Comparison of ENCODE assay signal across 1 cellular context in the genomic region with DNA sequence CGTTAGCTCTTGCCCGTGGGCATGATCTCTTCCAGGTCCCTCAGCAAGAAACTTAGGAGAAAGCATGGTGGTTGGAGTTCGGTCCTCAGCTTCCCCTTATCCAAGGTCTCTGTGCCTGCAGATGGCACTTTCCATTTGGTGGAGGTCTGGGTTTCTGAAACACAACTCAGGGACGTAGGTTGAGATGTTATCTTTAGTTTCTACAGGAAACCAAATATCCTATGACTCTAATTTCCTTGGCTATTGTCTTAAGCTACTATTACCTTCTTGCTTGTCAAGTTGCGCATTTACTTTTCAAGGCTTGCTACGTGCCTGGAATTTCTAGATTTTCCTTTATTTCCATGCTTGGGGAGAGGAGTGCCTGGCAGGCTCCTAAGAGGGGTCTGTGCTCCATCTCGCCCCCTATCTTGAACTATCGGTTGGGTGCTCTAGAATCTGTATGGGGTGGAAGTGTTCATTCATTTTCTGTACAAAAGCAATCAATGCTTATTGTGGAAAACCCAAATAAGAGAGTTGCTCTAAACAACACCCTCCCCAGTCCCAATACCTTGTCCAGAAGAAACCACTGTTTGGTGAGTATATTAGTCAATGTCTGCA.
TF ChIP-seq lines count a peak whose summit lies in the region.

No MANE protein-coding gene starts in this region.

TF ChIP-seq in WTC11, 78 proteins besides CTCF, POLR2A, EP300 and RAD21:
- TF ChIP-seq EMX1 (CRISPR knock-in tag; IDR thresholded peaks at IDR 0.05) (no peak), RELA (CRISPR knock-in tag; IDR thresholded peaks at IDR 0.05; ENCODE audit: borderline replicate concordance) (no peak), ZNF416 (CRISPR knock-in tag; IDR thresholded peaks at IDR 0.05) (no peak), TEAD4 (CRISPR knock-in tag; IDR thresholded peaks at IDR 0.05) (no peak), NFATC4 (CRISPR knock-in tag; IDR thresholded peaks at IDR 0.05) (no peak), HMGA2 (CRISPR knock-in tag; IDR thresholded peaks at IDR 0.05) (no peak), MYBL2 (CRISPR knock-in tag; IDR thresholded peaks at IDR 0.05) (no peak), FOXP1 (CRISPR knock-in tag; IDR thresholded peaks at IDR 0.05; ENCODE audit: borderline replicate concordance) (no peak), SMAD3 (CRISPR knock-in tag; IDR thresholded peaks at IDR 0.05; ENCODE audit: borderline replicate concordance) (no peak), CBFB (CRISPR knock-in tag; IDR thresholded peaks at IDR 0.05; ENCODE audit: low read depth) (no peak)
- TF ChIP-seq, protein P1, sequence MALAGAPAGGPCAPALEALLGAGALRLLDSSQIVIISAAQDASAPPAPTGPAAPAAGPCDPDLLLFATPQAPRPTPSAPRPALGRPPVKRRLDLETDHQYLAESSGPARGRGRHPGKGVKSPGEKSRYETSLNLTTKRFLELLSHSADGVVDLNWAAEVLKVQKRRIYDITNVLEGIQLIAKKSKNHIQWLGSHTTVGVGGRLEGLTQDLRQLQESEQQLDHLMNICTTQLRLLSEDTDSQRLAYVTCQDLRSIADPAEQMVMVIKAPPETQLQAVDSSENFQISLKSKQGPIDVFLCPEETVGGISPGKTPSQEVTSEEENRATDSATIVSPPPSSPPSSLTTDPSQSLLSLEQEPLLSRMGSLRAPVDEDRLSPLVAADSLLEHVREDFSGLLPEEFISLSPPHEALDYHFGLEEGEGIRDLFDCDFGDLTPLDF (CRISPR knock-in tag; IDR thresholded peaks at IDR 0.05): no peak
- TF ChIP-seq, protein P2, sequence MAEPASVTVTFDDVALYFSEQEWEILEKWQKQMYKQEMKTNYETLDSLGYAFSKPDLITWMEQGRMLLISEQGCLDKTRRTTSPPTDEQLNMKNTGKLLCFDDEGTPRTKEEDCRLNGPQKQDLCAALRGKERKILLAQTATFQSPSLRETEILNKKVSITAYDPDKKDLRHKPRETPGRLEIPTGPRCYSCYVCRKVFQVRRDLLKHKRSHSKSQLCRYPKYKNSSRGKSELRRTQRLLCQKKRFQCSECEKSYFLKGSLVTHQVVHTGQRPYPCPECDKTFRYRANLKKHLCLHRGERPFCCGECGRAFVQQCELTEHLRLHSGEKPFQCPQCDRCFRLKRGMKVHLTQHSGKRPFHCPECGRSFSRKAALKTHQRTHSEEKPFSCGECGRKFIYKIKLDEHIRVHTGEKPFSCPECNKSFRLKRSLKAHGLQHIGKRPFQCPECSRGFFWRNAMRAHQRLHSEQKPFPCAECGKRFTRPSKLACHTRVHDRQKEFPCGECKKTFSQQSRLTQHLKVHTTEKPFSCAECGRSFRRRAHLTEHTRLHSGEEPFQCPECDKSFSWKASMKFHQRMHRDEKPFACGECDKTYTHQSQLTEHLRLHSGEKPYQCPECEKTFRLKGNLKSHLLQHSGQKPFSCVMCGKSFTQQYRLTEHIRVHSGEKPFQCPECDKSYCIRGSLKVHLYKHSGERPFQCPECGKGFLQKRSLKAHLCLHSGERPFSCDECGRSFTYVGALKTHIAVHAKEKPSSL (CRISPR knock-in tag; conservative IDR thresholded peaks at IDR 0.05): no peak
- TF ChIP-seq, protein P3, sequence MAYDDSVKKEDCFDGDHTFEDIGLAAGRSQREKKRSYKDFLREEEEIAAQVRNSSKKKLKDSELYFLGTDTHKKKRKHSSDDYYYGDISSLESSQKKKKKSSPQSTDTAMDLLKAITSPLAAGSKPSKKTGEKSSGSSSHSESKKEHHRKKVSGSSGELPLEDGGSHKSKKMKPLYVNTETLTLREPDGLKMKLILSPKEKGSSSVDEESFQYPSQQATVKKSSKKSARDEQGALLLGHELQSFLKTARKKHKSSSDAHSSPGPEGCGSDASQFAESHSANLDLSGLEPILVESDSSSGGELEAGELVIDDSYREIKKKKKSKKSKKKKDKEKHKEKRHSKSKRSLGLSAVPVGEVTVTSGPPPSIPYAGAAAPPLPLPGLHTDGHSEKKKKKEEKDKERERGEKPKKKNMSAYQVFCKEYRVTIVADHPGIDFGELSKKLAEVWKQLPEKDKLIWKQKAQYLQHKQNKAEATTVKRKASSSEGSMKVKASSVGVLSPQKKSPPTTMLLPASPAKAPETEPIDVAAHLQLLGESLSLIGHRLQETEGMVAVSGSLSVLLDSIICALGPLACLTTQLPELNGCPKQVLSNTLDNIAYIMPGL (CRISPR knock-in tag; IDR thresholded peaks at IDR 0.05): no peak
- TF ChIP-seq, protein P4, sequence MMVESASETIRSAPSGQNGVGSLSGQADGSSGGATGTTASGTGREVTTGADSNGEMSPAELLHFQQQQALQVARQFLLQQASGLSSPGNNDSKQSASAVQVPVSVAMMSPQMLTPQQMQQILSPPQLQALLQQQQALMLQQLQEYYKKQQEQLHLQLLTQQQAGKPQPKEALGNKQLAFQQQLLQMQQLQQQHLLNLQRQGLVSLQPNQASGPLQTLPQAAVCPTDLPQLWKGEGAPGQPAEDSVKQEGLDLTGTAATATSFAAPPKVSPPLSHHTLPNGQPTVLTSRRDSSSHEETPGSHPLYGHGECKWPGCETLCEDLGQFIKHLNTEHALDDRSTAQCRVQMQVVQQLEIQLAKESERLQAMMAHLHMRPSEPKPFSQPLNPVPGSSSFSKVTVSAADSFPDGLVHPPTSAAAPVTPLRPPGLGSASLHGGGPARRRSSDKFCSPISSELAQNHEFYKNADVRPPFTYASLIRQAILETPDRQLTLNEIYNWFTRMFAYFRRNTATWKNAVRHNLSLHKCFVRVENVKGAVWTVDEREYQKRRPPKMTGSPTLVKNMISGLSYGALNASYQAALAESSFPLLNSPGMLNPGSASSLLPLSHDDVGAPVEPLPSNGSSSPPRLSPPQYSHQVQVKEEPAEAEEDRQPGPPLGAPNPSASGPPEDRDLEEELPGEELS (CRISPR knock-in tag; IDR thresholded peaks at IDR 0.05): no peak
